In genomic region chr7:156943091-156944041, GRCh38 we compare ENCODE assay signal across 12 cellular contexts. TPM values are rescaled to one million over a fixed set of nuclear protein-coding genes. Genes with fewer than 3 reads are reported as not detected.
DNase-seq lines count a peak whose midpoint lies in the region; ATAC-seq and TF ChIP-seq lines count a peak whose summit lies in the region.
"Had no signal": no experiment of that assay in that cellular context is flagged by ENCODE, and none has a peak within 500 bp of the region (broad histone marks: within the 10 kb centered on the region; RNA-seq: fewer than 3 reads in every experiment).

No MANE protein-coding gene starts in this region.

- H3K4me3 Mint-ChIP-seq in activated CD4-positive, alpha-beta T cell treated with anti-CD3 and anti-CD28 coated beads for 36 hours: peak overlapping the region; percentile 27
- H3K4me3 Mint-ChIP-seq in activated CD4-positive, alpha-beta T cell treated with anti-CD3 and anti-CD28 coated beads, Interleukin-2, amount 10 ng/mL, durations not matched to agents 7 days and 5 days: no peak overlapping the region
- H3K4me3 Mint-ChIP-seq in stimulated activated effector memory CD8-positive, alpha-beta T cell treated with anti-CD3 and anti-CD28 coated beads, Interleukin-12 subunit alpha, Interleukin-12 subunit beta, amount 100 ng/mL, for 72 hours: peak overlapping the region; percentile 15
- H3K4me3 Mint-ChIP-seq in glutamatergic neuron (ENCODE audit: unreplicated experiment): no peak overlapping the region

- peaks cover 25% of the 10 kb centered on the region for H3K27me3 Mint-ChIP-seq in activated CD4-positive, alpha-beta T cell treated with anti-CD3 and anti-CD28 coated beads for 36 hours
- peaks cover 32% of the 10 kb centered on the region for H3K27me3 Mint-ChIP-seq in activated CD4-positive, alpha-beta T cell treated with anti-CD3 and anti-CD28 coated beads, Interleukin-2, amount 10 ng/mL, durations not matched to agents 7 days and 5 days
- H3K27me3 Mint-ChIP-seq in glutamatergic neuron (ENCODE audit: unreplicated experiment): peaks cover 7% of the 10 kb centered on the region

- CTCF ChIA-PET in activated CD4-positive, alpha-beta T cell treated with anti-CD3 and anti-CD28 coated beads for 36 hours (lab: Charles Lee): interaction anchor here (0.7 to 1.1 kb wide), 3 partner anchors 16 to 207 kb away, joined by 3 read pairs; no protein-coding TSS in a partner anchor
- CTCF ChIA-PET in activated CD4-positive, alpha-beta T cell treated with anti-CD3 and anti-CD28 coated beads, Interleukin-2, amount 10 ng/mL, durations not matched to agents 7 days and 5 days (lab: Charles Lee): interaction anchor here (0.6 to 1.3 kb wide), 7 partner anchors 9 to 295 kb away, joined by 3 to 4 read pairs (median 3); no protein-coding TSS in a partner anchor

- intact Hi-C loops in activated CD4-positive, alpha-beta T cell treated with anti-CD3 and anti-CD28 coated beads for 36 hours (cut with DNase I, micrococcal nuclease): no loop called here

- peaks cover 6% of the 10 kb centered on the region for H3K36me3 Mint-ChIP-seq in activated CD4-positive, alpha-beta T cell treated with anti-CD3 and anti-CD28 coated beads for 36 hours (ENCODE audit: low read depth)
- peaks cover 10% of the 10 kb centered on the region for H3K36me3 Mint-ChIP-seq in activated CD4-positive, alpha-beta T cell treated with anti-CD3 and anti-CD28 coated beads, Interleukin-2, amount 10 ng/mL, durations not matched to agents 7 days and 5 days (ENCODE audit: low read depth)
- peaks cover 7% of the 10 kb centered on the region for H3K36me3 Mint-ChIP-seq in stimulated activated effector memory CD8-positive, alpha-beta T cell treated with anti-CD3 and anti-CD28 coated beads, Interleukin-12 subunit alpha, Interleukin-12 subunit beta, amount 100 ng/mL, for 72 hours
- H3K36me3 Mint-ChIP-seq in glutamatergic neuron (ENCODE audit: unreplicated experiment): peaks cover 13% of the 10 kb centered on the region

- H3K27ac Mint-ChIP-seq in activated CD4-positive, alpha-beta T cell treated with anti-CD3 and anti-CD28 coated beads for 36 hours: no peak overlapping the region
- no peak overlapping the region for H3K27ac Mint-ChIP-seq in activated CD4-positive, alpha-beta T cell treated with anti-CD3 and anti-CD28 coated beads, Interleukin-2, amount 10 ng/mL, durations not matched to agents 7 days and 5 days
- H3K27ac Mint-ChIP-seq in stimulated activated effector memory CD8-positive, alpha-beta T cell treated with anti-CD3 and anti-CD28 coated beads, Interleukin-12 subunit alpha, Interleukin-12 subunit beta, amount 100 ng/mL, for 72 hours: no peak overlapping the region
- H3K27ac Mint-ChIP-seq in glutamatergic neuron (ENCODE audit: unreplicated experiment): no peak overlapping the region

- no peaks in the 10 kb centered on the region for H3K4me1 Mint-ChIP-seq in activated CD4-positive, alpha-beta T cell treated with anti-CD3 and anti-CD28 coated beads for 36 hours
- peaks cover 7% of the 10 kb centered on the region for H3K4me1 Mint-ChIP-seq in activated CD4-positive, alpha-beta T cell treated with anti-CD3 and anti-CD28 coated beads, Interleukin-2, amount 10 ng/mL, durations not matched to agents 7 days and 5 days
- peaks cover 5% of the 10 kb centered on the region for H3K4me1 Mint-ChIP-seq in stimulated activated effector memory CD8-positive, alpha-beta T cell treated with anti-CD3 and anti-CD28 coated beads, Interleukin-12 subunit alpha, Interleukin-12 subunit beta, amount 100 ng/mL, for 72 hours
- H3K4me1 Mint-ChIP-seq in glutamatergic neuron (ENCODE audit: low read depth, unreplicated experiment): peaks cover 11% of the 10 kb centered on the region

- no peak for TF ChIP-seq CTCF in glutamatergic neuron (IDR thresholded peaks at IDR 0.05; ENCODE audit: partially characterized antibody, unreplicated experiment)

- POLR2A ChIA-PET in activated CD4-positive, alpha-beta T cell treated with anti-CD3 and anti-CD28 coated beads for 36 hours (lab: Charles Lee): no interaction called here
- POLR2A ChIA-PET in activated CD4-positive, alpha-beta T cell treated with anti-CD3 and anti-CD28 coated beads, Interleukin-2, amount 10 ng/mL, durations not matched to agents 7 days and 5 days (lab: Charles Lee): interaction anchor here (0.6 kb wide), 1 partner anchor 68 kb away, joined by 3 read pairs; no protein-coding TSS in a partner anchor

- H3K9me3 Mint-ChIP-seq in activated CD4-positive, alpha-beta T cell treated with anti-CD3 and anti-CD28 coated beads for 36 hours (ENCODE audit: low read depth): peaks cover 7% of the 10 kb centered on the region
- peaks cover 12% of the 10 kb centered on the region for H3K9me3 Mint-ChIP-seq in activated CD4-positive, alpha-beta T cell treated with anti-CD3 and anti-CD28 coated beads, Interleukin-2, amount 10 ng/mL, durations not matched to agents 7 days and 5 days
- H3K9me3 Mint-ChIP-seq in stimulated activated effector memory CD8-positive, alpha-beta T cell treated with anti-CD3 and anti-CD28 coated beads, Interleukin-12 subunit alpha, Interleukin-12 subunit beta, amount 100 ng/mL, for 72 hours: no peaks in the 10 kb centered on the region
- peaks cover 4% of the 10 kb centered on the region for H3K9me3 Mint-ChIP-seq in glutamatergic neuron (ENCODE audit: unreplicated experiment)

- DNase-seq in activated CD4-positive, alpha-beta T cell treated with anti-CD3 and anti-CD28 coated beads for 36 hours: no peak
- DNase-seq in activated CD4-positive, alpha-beta T cell treated with anti-CD3 and anti-CD28 coated beads, Interleukin-2, amount 10 ng/mL, durations not matched to agents 7 days and 5 days: no peak
- DNase-seq in SW480 (ENCODE audit: low spot score) (peak; percentile 39), glomerular visceral epithelial cell (ENCODE audit: extremely low spot score) (peak; percentile 21), SIG-M5 treated with dmso at 0.1 percent for 504 hours (lab: John Stamatoyannopoulos, UW; ENCODE audit: unreplicated experiment) (no peak), GF-D8 (lab: John Stamatoyannopoulos, UW) (no peak), glutamatergic neuron (no peak)
- no peak for DNase-seq in stimulated activated effector memory CD8-positive, alpha-beta T cell treated with anti-CD3 and anti-CD28 coated beads, Interleukin-12 subunit alpha, Interleukin-12 subunit beta, amount 100 ng/mL, for 72 hours (ENCODE audit: low spot score in 2 of 2)
- DNase-seq: activated CD4-positive, CD25-positive, alpha-beta regulatory T cell treated with anti-CD3 and anti-CD28 coated beads, Interleukin-2, amount 50 U/mL, for 72 hours; mesenchymal stem cell; stimulated activated CD4-positive, alpha-beta T cell treated with anti-CD3 and anti-CD28 coated beads, Interleukin-12 subunit alpha, Interleukin-12 subunit beta, amount 100 ng/mL, for 4 hours; stimulated activated naive CD4-positive, alpha-beta T cell treated with Interleukin-2 at 50 U/mL for 16 hours had no signal

- peak; percentile 71 for ATAC-seq in activated CD4-positive, alpha-beta T cell treated with anti-CD3 and anti-CD28 coated beads for 36 hours
- peak; percentile 52 for ATAC-seq in stimulated activated effector memory CD8-positive, alpha-beta T cell treated with anti-CD3 and anti-CD28 coated beads, Interleukin-12 subunit alpha, Interleukin-12 subunit beta, amount 100 ng/mL, for 72 hours

RNA-seq across cellular contexts. Expression of gene NOM1, which starts 6.1 kb away (rescaled TPM):
- total RNA-seq in activated CD4-positive, alpha-beta T cell treated with anti-CD3 and anti-CD28 coated beads for 36 hours: 10 to 100 TPM; 27.3 to 32.1 TPM
- 10 to 100 TPM; 27.2 to 28.6 TPM for total RNA-seq in activated CD4-positive, alpha-beta T cell treated with anti-CD3 and anti-CD28 coated beads, Interleukin-2, amount 10 ng/mL, durations not matched to agents 7 days and 5 days
- 18.0 TPM for total RNA-seq in glutamatergic neuron (ENCODE audit: unreplicated experiment)

RNA-seq across cellular contexts. Expression of gene LMBR1, which starts 50.4 kb away (rescaled TPM):
- total RNA-seq in activated CD4-positive, alpha-beta T cell treated with anti-CD3 and anti-CD28 coated beads for 36 hours: 10 to 100 TPM; 31.0 to 39.0 TPM
- 10 to 100 TPM; 38.8 to 43.5 TPM for total RNA-seq in activated CD4-positive, alpha-beta T cell treated with anti-CD3 and anti-CD28 coated beads, Interleukin-2, amount 10 ng/mL, durations not matched to agents 7 days and 5 days
- total RNA-seq in glutamatergic neuron (ENCODE audit: unreplicated experiment): 41.0 TPM

Comparison
In these comparisons a context has a peak if more than half of its experiments do, and no peak if none do; other contexts are left out.
1. H3K4me3 Mint-ChIP-seq: peak in activated CD4-positive, alpha-beta T cell treated with anti-CD3 and anti-CD28 coated beads for 36 hours (single experiment) and stimulated activated effector memory CD8-positive, alpha-beta T cell treated with anti-CD3 and anti-CD28 coated beads, Interleukin-12 subunit alpha, Interleukin-12 subunit beta, amount 100 ng/mL, for 72 hours (single experiment); none in activated CD4-positive, alpha-beta T cell treated with anti-CD3 and anti-CD28 coated beads, Interleukin-2, amount 10 ng/mL, durations not matched to agents 7 days and 5 days (single experiment) and glutamatergic neuron (single experiment).
2. DNase-seq: peak in SW480 (single experiment) and glomerular visceral epithelial cell (single experiment); none in activated CD4-positive, alpha-beta T cell treated with anti-CD3 and anti-CD28 coated beads for 36 hours (single experiment), activated CD4-positive, alpha-beta T cell treated with anti-CD3 and anti-CD28 coated beads, Interleukin-2, amount 10 ng/mL, durations not matched to agents 7 days and 5 days (single experiment), stimulated activated effector memory CD8-positive, alpha-beta T cell treated with anti-CD3 and anti-CD28 coated beads, Interleukin-12 subunit alpha, Interleukin-12 subunit beta, amount 100 ng/mL, for 72 hours (0 of 2), SIG-M5 treated with dmso at 0.1 percent for 504 hours (single experiment), GF-D8 (single experiment) and glutamatergic neuron (single experiment).